ENCODE assay signal across 11 cellular contexts in genomic region chr6:90197854-90198496, GRCh38.
DNase-seq lines count a peak whose midpoint lies in the region; ATAC-seq, FAIRE-seq and TF ChIP-seq lines count a peak whose summit lies in the region.
"Had no signal": no experiment of that assay in that cellular context is flagged by ENCODE, and none has a peak within 500 bp of the region (broad histone marks: within the 10 kb centered on the region; RNA-seq: fewer than 3 reads in every experiment).

No MANE protein-coding gene starts in this region.

- BruUV-seq in K562 (replicated peaks; lab: Mats Ljungman, UMichigan): no TSS peak

- H3K27ac Mint-ChIP-seq in naive B cell: peak overlapping the region in 5 of 6 donors; percentile 82 to 89 (median 87)
- H3K27ac Mint-ChIP-seq: type B pancreatic cell had no signal

- no peaks in the 10 kb centered on the region for H3K36me3 ChIP-seq in Karpas-422 (ENCODE audit: insufficient read depth, low read length)
- no peaks in the 10 kb centered on the region for H3K36me3 ChIP-seq in K562 (ENCODE audit: control insufficient read depth, insufficient read depth, low read length)

- DNase-seq in DMS 273 (lab: John Stamatoyannopoulos, UW; ENCODE audit: unreplicated experiment): peak; percentile 49
- DNase-seq in DMS 273 treated with DMSO at 0.1 percent for 48 hours (lab: John Stamatoyannopoulos, UW): no peak
- peak; percentile 61 for DNase-seq in Karpas-422
- DNase-seq in K562 (ENCODE audit: extremely low read depth in 1 of 4, low spot score in 3 of 4): peak in 1 of 4 experiments; percentile 47
- no peak for DNase-seq in naive B cell
- no peak for DNase-seq in caudate nucleus (lab: John Stamatoyannopoulos, UW)
- DNase-seq: T1000 had no signal

- FAIRE-seq in K562 (lab: Jason Lieb, UNC): no peak

- no peak for TF ChIP-seq RAD21 in K562 (CRISPR knock-in tag; conservative IDR thresholded peaks at IDR 0.05 in 1 of 2, IDR thresholded peaks at IDR 0.05 in 1 of 2)

- no peak overlapping the region for H3K4me3 ChIP-seq in Karpas-422 (ENCODE audit: low read length)
- no peak overlapping the region for H3K4me3 ChIP-seq in K562

- H4K20me1 ChIP-seq in Karpas-422 (ENCODE audit: insufficient read depth, low read depth, low read length) (no peaks in the 10 kb centered on the region), K562 (replicated peaks; ENCODE audit: control insufficient read depth, insufficient read depth, low read length) (no peaks in the 10 kb centered on the region)

- H3K79me2 ChIP-seq in Karpas-422 (ENCODE audit: low read length) (no peaks in the 10 kb centered on the region), K562 (ENCODE audit: control insufficient read depth, insufficient read depth, low read length) (no peaks in the 10 kb centered on the region)

- no peak overlapping the region for H3K9ac ChIP-seq in Karpas-422 (ENCODE audit: low read length)
- no peak overlapping the region for H3K9ac ChIP-seq in K562 (ENCODE audit: insufficient read depth in 1 of 2, low read depth in 2 of 2, low read length in 2 of 2)

- H3K9me2 ChIP-seq in Karpas-422 (replicated peaks; ENCODE audit: insufficient read depth, low read length): no peaks in the 10 kb centered on the region

- CTCF ChIA-PET in K562 (lab: Yijun Ruan, JAX; ENCODE audit: low intra/inter-chr PET ratio): no interaction called here

- WGBS in K562 (ENCODE audit: insufficient coverage, low coverage, missing lambda C conversion rate): 55% methylated on average over 8 of the region's 8 CpGs

- H3K9me3 ChIP-seq in Karpas-422 (ENCODE audit: low read length) (no peaks in the 10 kb centered on the region), K562 (replicated peaks; ENCODE audit: control insufficient read depth, insufficient read depth, low read depth, low read length) (no peaks in the 10 kb centered on the region)

- peaks cover 48 to 68% (median 48%) of the 10 kb centered on the region in 3 donors for H3K4me1 Mint-ChIP-seq in naive B cell

- peak overlapping the region in 5 of 8 donors; percentile 16 to 70 (median 69) for H3K4me3 Mint-ChIP-seq in naive B cell
- H3K4me3 Mint-ChIP-seq: type B pancreatic cell had no signal

- H2AFZ ChIP-seq in Karpas-422 (ENCODE audit: low read length): no peak overlapping the region
- H2AFZ ChIP-seq in K562 (ENCODE audit: low read depth, low read length): peak overlapping the region; percentile 29; the same call in 1 of the 2 replicates

- H3K36me3 Mint-ChIP-seq in naive B cell: peaks cover 40 to 51% of the 10 kb centered on the region in 2 donors

- POLR2A ChIA-PET in K562 (lab: Yijun Ruan, JAX): no interaction called here

- H3K9me1 ChIP-seq in K562 (ENCODE audit: control insufficient read depth, insufficient read depth, low read length): no peaks in the 10 kb centered on the region

- TF ChIP-seq CTCF in K562 (IDR thresholded peaks at IDR 0.05 in 2 of 3, conservative IDR thresholded peaks at IDR 0.05 in 1 of 3; ENCODE audit: insufficient read depth in 2 of 3, low read depth in 1 of 3, low read length in 3 of 3): no peak

- H3K9me3 Mint-ChIP-seq in naive B cell: peaks cover 5 to 26% (median 11%) of the 10 kb centered on the region in 7 donors

- no peak for TF ChIP-seq POLR2A in K562 (conservative IDR thresholded peaks at IDR 0.05)

- in situ Hi-C loops in K562 (cut with MboI): no loop called here

- H3K27me3 Mint-ChIP-seq in naive B cell: no peaks in the 10 kb centered on the region
- H3K27me3 Mint-ChIP-seq: type B pancreatic cell had no signal

- no peak overlapping the region for H3K4me2 ChIP-seq in Karpas-422 (ENCODE audit: low read depth, low read length, poor library complexity, severe bottlenecking)
- no peak overlapping the region for H3K4me2 ChIP-seq in K562 (ENCODE audit: insufficient read depth, low read length)

- H3K27ac ChIP-seq in Karpas-422 (ENCODE audit: low read length) (no peak overlapping the region), K562 (ENCODE audit: extremely low read depth, low read depth, low read length) (no peak overlapping the region), caudate nucleus (ENCODE audit: low read depth, low read length) (no peak overlapping the region)
- H3K27ac ChIP-seq: 22Rv1 had no signal

- no peak for TF ChIP-seq EP300 in K562 (IDR thresholded peaks at IDR 0.05; ENCODE audit: low read length)

- intact Hi-C loops in K562 (cut with micrococcal nuclease): no loop called here

- H3K27me3 ChIP-seq in Karpas-422 (ENCODE audit: low read length) (no peaks in the 10 kb centered on the region), K562 (ENCODE audit: control insufficient read depth in 2 of 2, insufficient read depth in 2 of 2, low read length in 2 of 2) (no peaks in the 10 kb centered on the region)

- H3K4me1 ChIP-seq in Karpas-422 (ENCODE audit: low read length) (peaks cover 9% of the 10 kb centered on the region), K562 (replicated peaks in 1 of 2; ENCODE audit: control insufficient read depth in 2 of 2, insufficient read depth in 2 of 2, low read length in 2 of 2) (no peaks in the 10 kb centered on the region; a peak in 1 of 5 replicates)

- ATAC-seq in K562 (0 out of 3 replicates have a peak, but pooled peaks have one; percentile 31), naive B cell (ENCODE audit: low read depth in 2 of 2) (no peak), HG02610 (IDR thresholded peaks at IDR 0.05; ENCODE audit: unreplicated experiment) (no peak), GM21423 (IDR thresholded peaks at IDR 0.05; ENCODE audit: unreplicated experiment) (no peak)

TF ChIP-seq in K562, 482 proteins besides CTCF, POLR2A, EP300 and RAD21 (continues in another document):
- TF ChIP-seq NR2C2 (CRISPR knock-in tag; IDR thresholded peaks at IDR 0.05) (no peak), NR2C2 (tag; IDR thresholded peaks at IDR 0.05) (no peak), DMBX1 (CRISPR knock-in tag; IDR thresholded peaks at IDR 0.05; ENCODE audit: borderline replicate concordance) (peak; percentile 85), ZBTB12 (CRISPR knock-in tag; IDR thresholded peaks at IDR 0.05) (no peak), ZNF316 (IDR thresholded peaks at IDR 0.05) (peak; percentile 74), MAFF (IDR thresholded peaks at IDR 0.05; ENCODE audit: low read length) (peak; percentile 41), STAG1 (CRISPR knock-in tag; IDR thresholded peaks at IDR 0.05; ENCODE audit: borderline replicate concordance) (no peak), E2F4 (CRISPR knock-in tag; IDR thresholded peaks at IDR 0.05; ENCODE audit: low read depth) (no peak), CREB3 (tag; conservative IDR thresholded peaks at IDR 0.05; ENCODE audit: low read depth) (peak; percentile 86), ZKSCAN8 (CRISPR knock-in tag; IDR thresholded peaks at IDR 0.05) (no peak), C11orf30 (IDR thresholded peaks at IDR 0.05; ENCODE audit: low read depth) (peak; percentile 65), MXD1 (CRISPR knock-in tag; IDR thresholded peaks at IDR 0.05; ENCODE audit: borderline replicate concordance, poor library complexity, severe bottlenecking) (no peak), PRMT5 (CRISPR knock-in tag; IDR thresholded peaks at IDR 0.05) (no peak), ZNF584 (CRISPR knock-in tag; IDR thresholded peaks at IDR 0.05; ENCODE audit: low read depth) (no peak), CBX3 (IDR thresholded peaks at IDR 0.05; ENCODE audit: borderline replicate concordance in 1 of 2, low read length in 2 of 2) (peak in 1 of 2 experiments; percentile 55; a peak in 1 of 3 replicates), NFE2 (IDR thresholded peaks at IDR 0.05; ENCODE audit: low read depth) (peak; percentile 79), ETS1 (conservative IDR thresholded peaks at IDR 0.05; ENCODE audit: control insufficient read depth, low read depth, low read length) (no peak), CEBPB (tag; IDR thresholded peaks at IDR 0.05) (peak; percentile 23; the same call in 1 of the 2 replicates)

Comparison
In these comparisons a context has a peak if more than half of its experiments do, and no peak if none do; other contexts are left out.
1. DNase-seq: peak in DMS 273 (single experiment) and Karpas-422 (single experiment); none in DMS 273 treated with DMSO at 0.1 percent for 48 hours (single experiment), naive B cell (single experiment) and caudate nucleus (0 of 61).